10 cellular contexts compared by ENCODE assay signal in the genomic region with DNA sequence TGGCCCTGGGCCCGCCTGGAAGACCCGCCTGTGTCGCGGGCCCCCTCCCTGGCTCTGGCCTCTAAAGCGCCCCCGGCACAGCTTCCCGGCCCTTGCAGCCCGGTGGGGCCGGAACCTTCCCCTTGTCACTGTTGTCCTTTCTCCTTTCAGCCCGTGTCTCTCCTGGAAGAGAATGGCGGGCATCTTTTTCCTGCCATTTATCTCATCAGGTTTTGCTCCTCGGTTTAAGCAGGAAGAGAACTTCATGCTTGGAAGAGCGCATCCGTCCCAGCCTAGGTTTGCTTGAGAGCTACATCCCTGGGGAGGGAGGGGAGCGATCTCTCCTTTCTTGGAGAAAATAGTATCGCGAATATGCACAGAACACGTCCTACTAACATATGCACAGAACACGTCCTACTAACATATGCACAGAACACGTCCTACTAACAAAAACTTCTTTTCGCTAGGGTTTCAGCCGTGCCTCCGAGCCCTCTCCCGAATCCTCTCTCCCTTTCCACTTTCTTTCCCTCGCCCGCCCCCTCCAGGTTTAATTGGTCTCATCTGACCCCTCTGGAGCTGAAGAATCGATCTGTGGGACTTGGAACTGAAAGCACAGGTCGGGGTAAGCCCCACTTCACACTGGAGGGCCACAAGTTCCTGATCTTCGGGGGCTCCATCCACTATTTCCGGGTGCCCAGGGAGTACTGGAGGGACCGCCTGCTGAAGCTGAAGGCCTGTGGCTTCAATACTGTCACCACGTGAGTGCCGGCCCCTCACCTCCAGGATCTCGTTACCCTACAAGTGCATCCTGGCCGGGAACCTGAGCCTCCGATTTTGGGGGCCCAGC. TPM values are rescaled to one million over a fixed set of nuclear protein-coding genes. Genes with fewer than 3 reads are reported as not detected.
A peak's percentile ranks its signal among the peaks of the same experiment; 100 is the strongest.
DNase-seq lines count a peak whose midpoint lies in the region; ATAC-seq and TF ChIP-seq lines count a peak whose summit lies in the region.
"Had no signal": no experiment of that assay in that cellular context is flagged by ENCODE, and none has a peak within 500 bp of the region (broad histone marks: within the 10 kb centered on the region; RNA-seq: fewer than 3 reads in every experiment).

No MANE protein-coding gene starts in this region.

- ATAC-seq in T-cell (replicated peaks in 1 of 4), result no peak
- no peak for ATAC-seq in aorta (ENCODE audit: low FRiP score)
- no peak for ATAC-seq in HG03469 (IDR thresholded peaks at IDR 0.05; ENCODE audit: unreplicated experiment)
- ATAC-seq in HG03135 (IDR thresholded peaks at IDR 0.05; ENCODE audit: unreplicated experiment), result no peak

- peak overlapping the region; percentile 71 for H3K23ac ChIP-seq in neuronal stem cell (ENCODE audit: low read depth, low read length, poor library complexity)

- H2BK12ac ChIP-seq in neuronal stem cell (ENCODE audit: low read length), result no peak overlapping the region

- no peak overlapping the region for H2BK15ac ChIP-seq in neuronal stem cell (ENCODE audit: low read length)

- H3K4me3 ChIP-seq in neuronal stem cell (ENCODE audit: low read length in 2 of 2) (peak overlapping the region in 1 of 2 donors; percentile 74), aorta (ENCODE audit: low read length in 2 of 2) (no peak overlapping the region)

- CTCF ChIA-PET in T-cell (lab: Charles Lee), result interaction anchor here in 1 of 2 donors (0.7 to 0.8 kb wide), 2 partner anchors 15 to 308 kb away, joined by 4 to 7 read pairs; no protein-coding TSS in a partner anchor

- H3K27ac ChIP-seq in neuronal stem cell (replicated peaks; ENCODE audit: low read length) (no peak overlapping the region), aorta (ENCODE audit: low read depth in 1 of 2, low read length in 2 of 2) (no peak overlapping the region)
- H3K27ac ChIP-seq: foreskin keratinocyte, pancreas had no signal

- H4K91ac ChIP-seq in neuronal stem cell (ENCODE audit: low read depth, low read length, poor library complexity), result no peak overlapping the region

- H3K27me3 Mint-ChIP-seq in T-cell (peaks cover 3 to 10% of the 10 kb centered on the region in 2 donors), endothelial cell (ENCODE audit: unreplicated experiment) (peaks cover 10% of the 10 kb centered on the region)

- POLR2A ChIA-PET in T-cell (lab: Charles Lee), result interaction anchor here in 1 of 2 donors (0.9 kb wide), 1 partner anchor 14 kb away, joined by 3 read pairs; no protein-coding TSS in a partner anchor

- in situ Hi-C loops in G401 (cut with HindIII; ENCODE audit: low sequenced_read_pairs), result no loop called here

- H3K4me2 ChIP-seq in neuronal stem cell (ENCODE audit: insufficient read depth, low read length, poor library complexity, severe bottlenecking), result peak overlapping the region; percentile 96

- H3K9me3 Mint-ChIP-seq in T-cell (peaks cover 0 to 4% (median 0%) of the 10 kb centered on the region in 3 donors), endothelial cell (ENCODE audit: unreplicated experiment) (no peaks in the 10 kb centered on the region)

- peak overlapping the region; percentile 77 to 89 (median 79) for H3K4me3 Mint-ChIP-seq in T-cell
- peak overlapping the region; percentile 93 for H3K4me3 Mint-ChIP-seq in endothelial cell (ENCODE audit: unreplicated experiment)

- no peaks in the 10 kb centered on the region for H3K79me1 ChIP-seq in neuronal stem cell (ENCODE audit: low read depth, low read length)

- H3K4me1 Mint-ChIP-seq in T-cell, result peaks cover 37 to 39% (median 39%) of the 10 kb centered on the region in 3 donors
- peaks cover 20% of the 10 kb centered on the region for H3K4me1 Mint-ChIP-seq in endothelial cell (ENCODE audit: unreplicated experiment)

- no peak overlapping the region for H3K14ac ChIP-seq in neuronal stem cell (ENCODE audit: low read length)

- H2AK5ac ChIP-seq in neuronal stem cell (ENCODE audit: low read depth, low read length), result no peak overlapping the region

- H3K27me3 ChIP-seq in neuronal stem cell (ENCODE audit: control insufficient read depth in 3 of 3, insufficient read depth in 3 of 3, low read depth in 1 of 3, low read length in 3 of 3), result peaks cover 25 to 85% (median 54%) of the 10 kb centered on the region in 3 experiments
- H3K27me3 ChIP-seq in aorta (ENCODE audit: control insufficient read depth in 1 of 2, insufficient read depth in 2 of 2, low read length in 1 of 2), result no peaks in the 10 kb centered on the region

- H3K9me3 ChIP-seq in neuronal stem cell (replicated peaks in 1 of 2; ENCODE audit: control insufficient read depth in 2 of 2, insufficient read depth in 1 of 2, low read depth in 1 of 2, low read length in 2 of 2) (peaks cover 2 to 15% of the 10 kb centered on the region in 2 donors), aorta (ENCODE audit: control insufficient read depth, low read length) (peaks cover 2% of the 10 kb centered on the region)
- H3K9me3 ChIP-seq: pancreas had no signal

- peak overlapping the region; percentile 89 for H2AFZ ChIP-seq in neuronal stem cell (ENCODE audit: low read length)

- H3K9ac ChIP-seq in neuronal stem cell (ENCODE audit: low read depth, low read length, poor library complexity), result peak overlapping the region; percentile 54

- no CpG with 5 or more reads among the region's 36 CpGs for whole genome bisulfite sequencing in neuronal stem cell (ENCODE audit: extremely low coverage in 2 of 2, insufficient read length in 2 of 2, insufficient replicate concordance in 1 of 2), 2 donors
- WGBS in aorta, 2 donors, result 23 to 26% methylated on average over 36 of the region's 36 CpGs

- no peak overlapping the region for H2BK120ac ChIP-seq in neuronal stem cell (ENCODE audit: low read depth, low read length)

- peak; percentile 49 for DNase-seq in G401 (ENCODE audit: low spot score)
- DNase-seq in T-cell, result peak in 1 of 34 experiments; percentile 4
- peak; percentile 33 for DNase-seq in endothelial cell (ENCODE audit: low spot score)
- DNase-seq in neuronal stem cell (ENCODE audit: low spot score), result no peak
- no peak for DNase-seq in NCI-H345 (lab: John Stamatoyannopoulos, UW)
- no peak for DNase-seq in aorta

- no peak for TF ChIP-seq CTCF in endothelial cell (IDR thresholded peaks at IDR 0.05; ENCODE audit: unreplicated experiment)

- intact Hi-C loops in aorta (cut with DNase I), result no loop called here

- H3K4ac ChIP-seq in neuronal stem cell (ENCODE audit: low read length), result no peak overlapping the region

- H2BK5ac ChIP-seq in neuronal stem cell (ENCODE audit: low read length), result no peak overlapping the region

- H3K18ac ChIP-seq in neuronal stem cell (ENCODE audit: low read length), result peak overlapping the region; percentile 67

- H3K36me3 Mint-ChIP-seq in T-cell, result no peaks in the 10 kb centered on the region
- no peaks in the 10 kb centered on the region for H3K36me3 Mint-ChIP-seq in endothelial cell (ENCODE audit: low read depth, unreplicated experiment)

- H3K36me3 ChIP-seq in neuronal stem cell (replicated peaks in 1 of 2; ENCODE audit: control insufficient read depth in 2 of 2, insufficient read depth in 2 of 2, low read length in 2 of 2), result no peaks in the 10 kb centered on the region
- H3K36me3 ChIP-seq in aorta (ENCODE audit: control insufficient read depth in 1 of 2, insufficient read depth in 2 of 2, low read length in 1 of 2), result no peaks in the 10 kb centered on the region
- H3K36me3 ChIP-seq: pancreas had no signal

- H3K27ac Mint-ChIP-seq in T-cell, result no peak overlapping the region
- peak overlapping the region; percentile 48 for H3K27ac Mint-ChIP-seq in endothelial cell (ENCODE audit: unreplicated experiment)

- H4K8ac ChIP-seq in neuronal stem cell (ENCODE audit: low read depth, low read length), result no peak overlapping the region

- H3K4me1 ChIP-seq in neuronal stem cell (ENCODE audit: control insufficient read depth in 2 of 2, insufficient read depth in 1 of 2, low read depth in 1 of 2, low read length in 2 of 2), result peaks cover 2 to 21% of the 10 kb centered on the region in 2 donors
- H3K4me1 ChIP-seq in aorta (ENCODE audit: control insufficient read depth in 1 of 2, insufficient read depth in 2 of 2, low read length in 2 of 2), result no peaks in the 10 kb centered on the region
- H3K4me1 ChIP-seq: foreskin keratinocyte had no signal

RNA-seq across cellular contexts. Expression of a gene that starts 1.2 kb away (rescaled TPM):
- not detected in 2 replicates for total RNA-seq in G401 (2014; rRNA removed; shearing (Covaris generic))
- total RNA-seq in T-cell (1 to 10 TPM; 1.3 to 2.8 (median 1.9) TPM), endothelial cell (ENCODE audit: unreplicated experiment) (16.5 TPM), aorta (not detected)
- 0.03 TPM for polyA plus RNA-seq in neuronal stem cell (2013, experiment 1 of 2)
- 0.03 TPM for polyA plus RNA-seq in neuronal stem cell (2013, experiment 2 of 2)
- not detected for polyA plus RNA-seq in aorta

RNA-seq across cellular contexts. Expression of a gene that starts 24.0 kb away (rescaled TPM):
- total RNA-seq in G401 (2014; rRNA removed; shearing (Covaris generic)), result 54.8 and 58.8 TPM in 2 replicates
- total RNA-seq in T-cell (10 to 100 TPM; 22.1 to 40.2 (median 38.2) TPM), endothelial cell (ENCODE audit: unreplicated experiment) (33.5 TPM), aorta (10 to 100 TPM; 16.7 to 25.3 TPM)
- polyA plus RNA-seq in neuronal stem cell (2013, experiment 1 of 2), result 16.1 TPM
- polyA plus RNA-seq in neuronal stem cell (2013, experiment 2 of 2), result 15.8 TPM
- polyA plus RNA-seq in aorta, result 10 to 100 TPM in 1 of 2 donors, 1 to 10 TPM in 1; 7.8 to 22.5 TPM

RNA-seq across cellular contexts. Expression of a gene that starts 24.2 kb away (rescaled TPM):
- total RNA-seq in G401 (2014; rRNA removed; shearing (Covaris generic)), result 111 and 116 TPM in 2 replicates
- total RNA-seq in T-cell (10 to 100 TPM; 37.5 to 57.6 (median 55.5) TPM), endothelial cell (ENCODE audit: unreplicated experiment) (42.5 TPM), aorta (10 to 100 TPM; 28.3 to 33.9 TPM)
- polyA plus RNA-seq in neuronal stem cell (2013, experiment 1 of 2), result 78.7 TPM
- 77.8 TPM for polyA plus RNA-seq in neuronal stem cell (2013, experiment 2 of 2)
- 10 to 100 TPM; 45.1 to 64.4 TPM for polyA plus RNA-seq in aorta

RNA-seq across cellular contexts. Expression of a gene that starts 52.9 kb away (rescaled TPM):
- 46.1 and 56.2 TPM in 2 replicates for total RNA-seq in G401 (2014; rRNA removed; shearing (Covaris generic))
- total RNA-seq in T-cell (10 to 100 TPM; 60.3 to 65.1 (median 62.7) TPM), endothelial cell (ENCODE audit: unreplicated experiment) (132 TPM), aorta (10 to 100 TPM; 27.6 to 42.9 TPM)
- 16.9 TPM for polyA plus RNA-seq in neuronal stem cell (2013, experiment 1 of 2)
- polyA plus RNA-seq in neuronal stem cell (2013, experiment 2 of 2), result 16.5 TPM
- 10 to 100 TPM; 17.9 to 36.3 TPM for polyA plus RNA-seq in aorta

RNA-seq across cellular contexts. Expression of a gene that starts 53.6 kb away (rescaled TPM):
- total RNA-seq in G401 (2014; rRNA removed; shearing (Covaris generic)), result 35.4 and 49.5 TPM in 2 replicates
- 10 to 100 TPM; 33.7 to 41.9 (median 36.8) TPM for total RNA-seq in T-cell
- total RNA-seq in endothelial cell (ENCODE audit: unreplicated experiment), result 25.4 TPM
- 17.0 TPM for polyA plus RNA-seq in neuronal stem cell (2013, experiment 1 of 2)
- polyA plus RNA-seq in neuronal stem cell (2013, experiment 2 of 2), result 17.5 TPM
- total RNA-seq in aorta, result 10 to 100 TPM in 1 of 2 donors, 1 to 10 TPM in 1; 8.3 to 14.0 TPM
- 10 to 100 TPM in 1 of 2 donors, 1 to 10 TPM in 1; 3.9 to 11.7 TPM for polyA plus RNA-seq in aorta

Comparison
In these comparisons a context has a peak if more than half of its experiments do, and no peak if none do; other contexts are left out.
1. DNase-seq: peak in G401 (single experiment) and endothelial cell (single experiment); none in neuronal stem cell (single experiment), NCI-H345 (single experiment) and aorta (0 of 2).